ENCODE assay signal across 8 cellular contexts in genomic region chr10:49953122-49953521, GRCh38. TPM values are rescaled to one million over a fixed set of nuclear protein-coding genes. Genes with fewer than 3 reads are reported as not detected.
DNase-seq lines count a peak whose midpoint lies in the region; ATAC-seq and TF ChIP-seq lines count a peak whose summit lies in the region.
"Not testable (repeated sequence)": the region's sequence is repeated elsewhere in the genome, so short reads cannot be mapped to it uniquely, and the experiment has no call there.

No MANE protein-coding gene starts in this region.

- not testable (repeated sequence) for H2AK5ac ChIP-seq in mesenchymal stem cell (ENCODE audit: low read length, severe bottlenecking)

- H3K18ac ChIP-seq in mesenchymal stem cell (ENCODE audit: low read depth in 1 of 2, low read length in 2 of 2) = not testable (repeated sequence)

- H2BK120ac ChIP-seq in mesenchymal stem cell (ENCODE audit: low read depth, low read length) = not testable (repeated sequence)

- TF ChIP-seq CTCF in AG10803 (conservative IDR thresholded peaks at IDR 0.05; ENCODE audit: low read length) = peak; percentile 18
- peak; percentile 43 for TF ChIP-seq CTCF in LNCaP clone FGC (IDR thresholded peaks at IDR 0.05; ENCODE audit: control insufficient read depth, extremely low read depth, insufficient read depth)
- peak; percentile 36 for TF ChIP-seq CTCF in PC-3 (conservative IDR thresholded peaks at IDR 0.05; ENCODE audit: low read depth, low read length)
- TF ChIP-seq CTCF in choroid plexus epithelial cell (conservative IDR thresholded peaks at IDR 0.05; ENCODE audit: low read depth, low read length) = peak; percentile 34
- not testable (repeated sequence) for TF ChIP-seq CTCF in glutamatergic neuron (IDR thresholded peaks at IDR 0.05; ENCODE audit: partially characterized antibody, unreplicated experiment)

- CTCF ChIA-PET in PC-3 (lab: Charles Lee); activated CD4-positive, alpha-beta T cell treated with anti-CD3 and anti-CD28 coated beads, Interleukin-2, amount 10 ng/mL, durations not matched to agents 7 days and 5 days (lab: Charles Lee): not testable (repeated sequence)

- not testable (repeated sequence) for H4K20me1 ChIP-seq in PC-3 (ENCODE audit: low read length)

- not testable (repeated sequence) for H2AFZ ChIP-seq in PC-3 (ENCODE audit: low read length); mesenchymal stem cell (ENCODE audit: low read depth, low read length)

- H3K4me2 ChIP-seq in PC-3 (ENCODE audit: low read length); mesenchymal stem cell (ENCODE audit: low read length, poor library complexity, severe bottlenecking): not testable (repeated sequence)

- not testable (repeated sequence) for H3F3A ChIP-seq in PC-3 (ENCODE audit: low read length, unreplicated experiment)

- H3K36me3 ChIP-seq in PC-3 (ENCODE audit: low read depth, low read length) = peaks cover 40% of the 10 kb centered on the region; the same call in 1 of the 2 replicates
- H3K36me3 ChIP-seq in mesenchymal stem cell (ENCODE audit: control insufficient read depth in 1 of 2, insufficient read depth in 2 of 2, low read depth in 1 of 2, low read length in 2 of 2) = peaks cover 3 to 21% of the 10 kb centered on the region in 2 experiments

- H3K79me2 ChIP-seq in PC-3 (ENCODE audit: low read length) = peaks cover 53% of the 10 kb centered on the region

- H3K27ac ChIP-seq in PC-3 (ENCODE audit: low read length); mesenchymal stem cell (ENCODE audit: low read length, poor library complexity, severe bottlenecking): not testable (repeated sequence)

- H4K91ac ChIP-seq in mesenchymal stem cell (ENCODE audit: low read length) = not testable (repeated sequence)

- not testable (repeated sequence) for H2BK5ac ChIP-seq in mesenchymal stem cell (ENCODE audit: low read depth, low read length, poor library complexity, severe bottlenecking)

- not testable (repeated sequence) for H2BK15ac ChIP-seq in mesenchymal stem cell (ENCODE audit: low read depth, poor library complexity, severe bottlenecking)

- not testable (repeated sequence) for H3K4me1 Mint-ChIP-seq in activated CD4-positive, alpha-beta T cell treated with anti-CD3 and anti-CD28 coated beads, Interleukin-2, amount 10 ng/mL, durations not matched to agents 7 days and 5 days; glutamatergic neuron (ENCODE audit: low read depth, unreplicated experiment)

- H3K27ac Mint-ChIP-seq in activated CD4-positive, alpha-beta T cell treated with anti-CD3 and anti-CD28 coated beads, Interleukin-2, amount 10 ng/mL, durations not matched to agents 7 days and 5 days = not testable (repeated sequence)
- H3K27ac Mint-ChIP-seq in glutamatergic neuron (ENCODE audit: unreplicated experiment) = peak overlapping the region; percentile 59

- H3K36me3 Mint-ChIP-seq in activated CD4-positive, alpha-beta T cell treated with anti-CD3 and anti-CD28 coated beads, Interleukin-2, amount 10 ng/mL, durations not matched to agents 7 days and 5 days (ENCODE audit: low read depth) = peaks cover 19% of the 10 kb centered on the region
- H3K36me3 Mint-ChIP-seq in glutamatergic neuron (ENCODE audit: unreplicated experiment) = not testable (repeated sequence)

- 92% methylated on average over 2 of the region's 3 CpGs for WGBS in mesenchymal stem cell

- ATAC-seq in GM18868 (IDR thresholded peaks at IDR 0.05; ENCODE audit: unreplicated experiment) (peak; percentile 40), PC-3 (peak; percentile 71)

- BruUV-seq in PC-3 (replicated peaks; lab: Mats Ljungman, UMichigan) = not testable (repeated sequence)

- intact Hi-C loops in PC-3 (cut with micrococcal nuclease) = not testable (repeated sequence)

- H3K4me3 ChIP-seq in AG10803 (ENCODE audit: low read length); LNCaP clone FGC (ENCODE audit: low read depth, low read length); PC-3 (ENCODE audit: low read length); choroid plexus epithelial cell (ENCODE audit: low read depth, low read length); mesenchymal stem cell (ENCODE audit: insufficient read depth in 1 of 2, low read depth in 1 of 2, low read length in 2 of 2): not testable (repeated sequence)

- not testable (repeated sequence) for H3K14ac ChIP-seq in mesenchymal stem cell (ENCODE audit: low read length in 2 of 2)

- not testable (repeated sequence) for H3K4me3 Mint-ChIP-seq in activated CD4-positive, alpha-beta T cell treated with anti-CD3 and anti-CD28 coated beads, Interleukin-2, amount 10 ng/mL, durations not matched to agents 7 days and 5 days; glutamatergic neuron (ENCODE audit: unreplicated experiment)

- H3K4me1 ChIP-seq in PC-3 (ENCODE audit: insufficient read depth, low read length); mesenchymal stem cell (ENCODE audit: control insufficient read depth, insufficient read depth, low read depth, low read length): not testable (repeated sequence)

- not testable (repeated sequence) for H2BK12ac ChIP-seq in mesenchymal stem cell (ENCODE audit: low read length in 2 of 2)

- not testable (repeated sequence) for H3K27me3 Mint-ChIP-seq in activated CD4-positive, alpha-beta T cell treated with anti-CD3 and anti-CD28 coated beads, Interleukin-2, amount 10 ng/mL, durations not matched to agents 7 days and 5 days; glutamatergic neuron (ENCODE audit: unreplicated experiment)

- not testable (repeated sequence) for H3K9ac ChIP-seq in PC-3 (ENCODE audit: low read length); mesenchymal stem cell (ENCODE audit: low read length)

- DNase-seq in AG10803 (ENCODE audit: low read depth) (peak; percentile 44), PC-3 (peak; percentile 39), choroid plexus epithelial cell (ENCODE audit: low read depth) (peak; percentile 64), mesenchymal stem cell (peak; percentile 6)
- not testable (repeated sequence) for DNase-seq in LNCaP clone FGC (ENCODE audit: low read depth); glutamatergic neuron
- peak; percentile 11 for DNase-seq in activated CD4-positive, alpha-beta T cell treated with anti-CD3 and anti-CD28 coated beads, Interleukin-2, amount 10 ng/mL, durations not matched to agents 7 days and 5 days

- not testable (repeated sequence) for H3K23ac ChIP-seq in mesenchymal stem cell (ENCODE audit: low read length in 2 of 2)

- H4K8ac ChIP-seq in mesenchymal stem cell (ENCODE audit: low read length) = not testable (repeated sequence)

- not testable (repeated sequence) for H3K4ac ChIP-seq in mesenchymal stem cell (ENCODE audit: low read depth in 1 of 2, low read length in 2 of 2)

- not testable (repeated sequence) for H3K79me1 ChIP-seq in mesenchymal stem cell (replicated peaks; ENCODE audit: low read length, poor library complexity, severe bottlenecking)

- POLR2A ChIA-PET in PC-3 (lab: Charles Lee; ENCODE audit: unreplicated experiment); activated CD4-positive, alpha-beta T cell treated with anti-CD3 and anti-CD28 coated beads, Interleukin-2, amount 10 ng/mL, durations not matched to agents 7 days and 5 days (lab: Charles Lee): not testable (repeated sequence)

- H3K9me3 ChIP-seq in PC-3 (ENCODE audit: low read length); mesenchymal stem cell (ENCODE audit: control insufficient read depth, low read length): not testable (repeated sequence)

- not testable (repeated sequence) for H3K27me3 ChIP-seq in PC-3 (ENCODE audit: low read length); mesenchymal stem cell (ENCODE audit: control insufficient read depth in 1 of 2, insufficient read depth in 1 of 2, low read length in 2 of 2)

- H3K9me2 ChIP-seq in PC-3 (replicated peaks; ENCODE audit: low read length) = not testable (repeated sequence)

- H3K9me3 Mint-ChIP-seq in activated CD4-positive, alpha-beta T cell treated with anti-CD3 and anti-CD28 coated beads, Interleukin-2, amount 10 ng/mL, durations not matched to agents 7 days and 5 days; glutamatergic neuron (ENCODE audit: unreplicated experiment): not testable (repeated sequence)

RNA-seq across cellular contexts. Expression of gene TIMM23B, which starts 11.3 kb away (rescaled TPM):
- total RNA-seq in PC-3 (2014; rRNA removed) (48.6 and 53.4 TPM in 2 replicates), glutamatergic neuron (ENCODE audit: unreplicated experiment) (23.2 TPM)
- 10 to 100 TPM; 27.0 to 27.9 TPM for total RNA-seq in activated CD4-positive, alpha-beta T cell treated with anti-CD3 and anti-CD28 coated beads, Interleukin-2, amount 10 ng/mL, durations not matched to agents 7 days and 5 days
- polyA plus RNA-seq in mesenchymal stem cell (2013, experiment 1 of 2) = 10.4 TPM
- 10.6 TPM for polyA plus RNA-seq in mesenchymal stem cell (2013, experiment 2 of 2)

RNA-seq across cellular contexts. Expression of gene PARG, which starts 11.3 kb away (rescaled TPM):
- total RNA-seq in PC-3 (2014; rRNA removed) (85.4 and 89.7 TPM in 2 replicates), glutamatergic neuron (ENCODE audit: unreplicated experiment) (53.3 TPM)
- total RNA-seq in activated CD4-positive, alpha-beta T cell treated with anti-CD3 and anti-CD28 coated beads, Interleukin-2, amount 10 ng/mL, durations not matched to agents 7 days and 5 days = 10 to 100 TPM; 35.0 to 41.3 TPM
- 9.1 TPM for polyA plus RNA-seq in mesenchymal stem cell (2013, experiment 1 of 2)
- polyA plus RNA-seq in mesenchymal stem cell (2013, experiment 2 of 2) = 9.3 TPM

RNA-seq across cellular contexts. Expression of gene AGAP6, which starts 35.1 kb away (rescaled TPM):
- total RNA-seq in PC-3 (2014; rRNA removed) (35.9 and 38.5 TPM in 2 replicates), glutamatergic neuron (ENCODE audit: unreplicated experiment) (18.5 TPM)
- total RNA-seq in activated CD4-positive, alpha-beta T cell treated with anti-CD3 and anti-CD28 coated beads, Interleukin-2, amount 10 ng/mL, durations not matched to agents 7 days and 5 days = 10 to 100 TPM; 27.1 to 30.0 TPM
- polyA plus RNA-seq in mesenchymal stem cell (2013, experiment 1 of 2) = 6.3 TPM
- 5.6 TPM for polyA plus RNA-seq in mesenchymal stem cell (2013, experiment 2 of 2)
